16 cellular contexts compared by ENCODE assay signal in the genomic region with DNA sequence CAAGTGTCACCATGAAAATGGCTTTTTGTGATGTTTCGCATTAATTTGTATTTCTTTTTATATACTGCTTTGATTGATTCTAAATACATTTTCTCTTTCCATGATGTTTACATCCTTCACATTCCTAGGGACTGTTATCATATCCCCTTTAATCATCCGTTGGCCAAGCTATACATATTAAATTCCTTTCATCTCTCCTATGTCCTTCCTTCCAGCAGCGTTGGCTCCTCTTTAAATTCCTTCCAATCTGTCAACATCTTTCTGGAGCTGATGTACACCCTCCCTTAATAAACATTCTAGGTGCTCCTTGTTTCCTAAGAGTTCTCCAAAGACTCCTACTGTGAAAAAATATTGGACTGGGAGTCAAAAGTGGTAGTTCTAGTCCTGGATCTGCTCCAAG.
DNase-seq lines count a peak whose midpoint lies in the region; ATAC-seq, FAIRE-seq and TF ChIP-seq lines count a peak whose summit lies in the region.
"Had no signal": no experiment of that assay in that cellular context is flagged by ENCODE, and none has a peak within 500 bp of the region (broad histone marks: within the 10 kb centered on the region; RNA-seq: fewer than 3 reads in every experiment).

No MANE protein-coding gene starts in this region.

- H3K4me3 ChIP-seq in MG63 (no peak overlapping the region), bronchial epithelial cell (ENCODE audit: low read depth, low read length) (no peak overlapping the region)

- H3K36me3 ChIP-seq in MG63 (peaks cover 4% of the 10 kb centered on the region; the same call in 1 of the 2 replicates), bronchial epithelial cell (ENCODE audit: control insufficient read depth, insufficient read depth, low read length) (no peaks in the 10 kb centered on the region)

- H3K27me3 ChIP-seq in MG63 (no peaks in the 10 kb centered on the region), bronchial epithelial cell (ENCODE audit: control insufficient read depth, insufficient read depth, low read length) (no peaks in the 10 kb centered on the region)

- no peak for TF ChIP-seq CTCF in bronchial epithelial cell (IDR thresholded peaks at IDR 0.05; ENCODE audit: insufficient read depth, low read length, severe bottlenecking)

- H3K9me3 ChIP-seq in MG63: no peaks in the 10 kb centered on the region

- ATAC-seq in HG03378 (IDR thresholded peaks at IDR 0.05; ENCODE audit: unreplicated experiment): no peak
- ATAC-seq: activated T-helper 17 cell treated with anti-CD3 and anti-CD28 coated beads, Interleukin-2, amount 50 U/mL, for 72 hours; stimulated activated naive B cell treated with anti-CD40 and anti-IgM and Interleukin-4, amounts not matched to agents 10 μg/mL and 1 μg/mL and 100 μg/mL, for 72 hours had no signal

- FAIRE-seq in bronchial epithelial cell (lab: Jason Lieb, UNC): no peak
- FAIRE-seq: small intestine had no signal

- DNase-seq in COLO829 (ENCODE audit: low spot score): peak; percentile 48
- DNase-seq in MG63: peak; percentile 56
- peak; percentile 78 for DNase-seq in bronchial epithelial cell (ENCODE audit: low read depth)
- peak; percentile 49 to 62 for DNase-seq in lung microvascular endothelial cell (ENCODE audit: low read depth in 2 of 2)
- no peak for DNase-seq in cerebellar cortex (ENCODE audit: low spot score)
- no peak for DNase-seq in cortex of kidney (lab: John Stamatoyannopoulos, UW)
- DNase-seq in DMS153 treated with DMSO at 0.1 percent for 48 hours (lab: John Stamatoyannopoulos, UW; ENCODE audit: unreplicated experiment): no peak
- DNase-seq: activated CD4-positive, alpha-beta T cell treated with anti-CD3 and anti-CD28 coated beads, Interleukin-2, amount 50 U/mL, for 4 hours; aorta; effector CD4-positive, alpha-beta T cell; NCI-H1105 treated with DMSO at 0.1 percent for 48 hours; NCI-H345; small intestine; stimulated activated naive B cell treated with anti-CD40 and anti-IgM and Interleukin-4, amounts not matched to agents 10 μg/mL and 1 μg/mL and 100 μg/mL, for 72 hours had no signal

Comparison
In these comparisons a context has a peak if more than half of its experiments do, and no peak if none do; other contexts are left out.
1. DNase-seq: peak in COLO829 (single experiment), MG63 (single experiment), bronchial epithelial cell (single experiment) and lung microvascular endothelial cell (2 of 2); none in cerebellar cortex (single experiment), cortex of kidney (single experiment) and DMS153 treated with DMSO at 0.1 percent for 48 hours (single experiment).